22 cellular contexts compared by ENCODE assay signal in the genomic region with DNA sequence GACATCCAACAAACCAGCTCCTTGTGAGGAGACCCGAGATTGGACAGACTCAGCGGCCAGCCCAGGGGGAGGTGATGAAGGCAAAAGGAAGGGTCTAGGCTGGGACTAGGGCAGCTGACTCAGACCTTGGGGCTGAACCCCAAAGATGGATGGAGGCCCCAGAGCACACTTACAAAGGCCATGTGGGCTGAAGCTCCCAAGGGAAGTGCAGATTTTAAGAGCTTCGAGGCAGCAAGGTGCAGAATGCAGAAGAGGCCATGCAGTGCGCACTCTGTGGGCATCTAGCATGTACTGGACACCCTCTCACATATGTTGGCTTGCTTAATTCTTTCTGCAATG. TPM values are rescaled to one million over a fixed set of nuclear protein-coding genes. Genes with fewer than 3 reads are reported as not detected.
"Had no signal": no experiment of that assay in that cellular context is flagged by ENCODE, and none has a peak within 500 bp of the region (broad histone marks: within the 10 kb centered on the region; RNA-seq: fewer than 3 reads in every experiment).

No MANE protein-coding gene starts in this region.

- DNase-seq: cerebellar nuclear complex; effector memory CD8-positive, alpha-beta T cell; erythroblast; foreskin melanocyte; head of caudate nucleus; left colon; left ventricle myocardium superior; mesendoderm; naive thymus-derived CD4-positive, alpha-beta T cell; nephron progenitor cell; ovary; right cardiac atrium; small intestine; stimulated activated CD4-positive, alpha-beta T cell treated with anti-CD3 and anti-CD28 coated beads, Interleukin-2, amount 100 ng/mL, for 48 hours; stomach; substantia nigra; trophoblast cell had no signal

- H3K4me1 ChIP-seq: stomach had no signal

- H3K27ac Mint-ChIP-seq: effector memory CD8-positive, alpha-beta T cell; naive thymus-derived CD4-positive, alpha-beta T cell; nephron progenitor cell had no signal

- ATAC-seq: effector memory CD8-positive, alpha-beta T cell; left colon; left ventricle myocardium superior; naive thymus-derived CD4-positive, alpha-beta T cell; right cardiac atrium had no signal

- H3K36me3 ChIP-seq: ovary, stomach, thoracic aorta had no signal

- H3K4me3 Mint-ChIP-seq: dendritic cell treated with granulocyte-macrophage colony-stimulating factor and Interleukin-4, amounts not matched to agents 40 ng/mL and 50 ng/mL, for 4 days; effector memory CD8-positive, alpha-beta T cell; naive thymus-derived CD4-positive, alpha-beta T cell; nephron progenitor cell had no signal

- H3K4me3 ChIP-seq: hepatocyte, lung, ovary, stomach, thoracic aorta had no signal

- H3K4me2 ChIP-seq: hepatocyte had no signal

- H3K27me3 Mint-ChIP-seq: dendritic cell treated with granulocyte-macrophage colony-stimulating factor and Interleukin-4, amounts not matched to agents 40 ng/mL and 50 ng/mL, for 4 days had no signal

- H3K4me1 Mint-ChIP-seq: nephron progenitor cell had no signal

- H3K9me3 ChIP-seq: ovary, stomach, thoracic aorta had no signal

- H3K9me3 Mint-ChIP-seq: dendritic cell treated with granulocyte-macrophage colony-stimulating factor and Interleukin-4, amounts not matched to agents 40 ng/mL and 50 ng/mL, for 4 days; effector memory CD8-positive, alpha-beta T cell; naive thymus-derived CD4-positive, alpha-beta T cell; nephron progenitor cell had no signal

- H2AFZ ChIP-seq: hepatocyte had no signal

- H3K27me3 ChIP-seq: hepatocyte, ovary, stomach had no signal

- H3K36me3 Mint-ChIP-seq: naive thymus-derived CD4-positive, alpha-beta T cell had no signal

- H3K27ac ChIP-seq: hepatocyte, ovary, stomach, thoracic aorta had no signal

RNA-seq across cellular contexts. Expression of gene WDFY4, which starts 11.8 kb away (rescaled TPM):
- total RNA-seq: kidney epithelial cell had no signal
